In the genomic region with DNA sequence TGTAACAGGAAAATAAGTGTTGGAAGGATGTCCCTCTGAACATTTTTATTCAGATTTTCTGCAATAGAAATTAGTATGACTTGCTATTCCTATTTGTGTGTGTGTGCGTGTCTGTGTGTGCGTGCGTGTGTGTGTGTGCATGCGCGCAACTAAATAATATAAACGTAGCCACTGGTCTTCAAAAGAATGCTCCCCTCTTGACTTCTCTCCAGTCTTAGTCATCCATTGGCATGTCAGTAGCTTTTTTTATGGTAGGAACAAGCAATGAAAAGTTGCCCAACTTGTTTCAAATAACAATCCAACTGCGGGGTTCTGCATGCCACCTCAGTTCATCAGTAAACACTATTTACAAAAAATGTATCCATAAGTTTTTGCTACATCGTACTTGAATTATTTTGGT, we compare ENCODE assay signal across 18 cellular contexts.
A peak's percentile ranks its signal among the peaks of the same experiment; 100 is the strongest.
DNase-seq lines count a peak whose midpoint lies in the region; ATAC-seq, FAIRE-seq and TF ChIP-seq lines count a peak whose summit lies in the region.
"Had no signal": no experiment of that assay in that cellular context is flagged by ENCODE, and none has a peak within 500 bp of the region (broad histone marks: within the 10 kb centered on the region; RNA-seq: fewer than 3 reads in every experiment).

No MANE protein-coding gene starts in this region.

- H3K9me3 ChIP-seq in SJSA1 (replicated peaks) (no peaks in the 10 kb centered on the region), SK-N-SH (0 out of 2 replicates have a peak, but pooled peaks cover 4% of the 10 kb centered on the region)
- H3K9me3 ChIP-seq: thyroid gland had no signal

- H3K4me3 ChIP-seq in SJSA1 (no peak overlapping the region), fibroblast of the aortic adventitia (ENCODE audit: low read depth, low read length) (no peak overlapping the region), SK-N-SH (ENCODE audit: low read depth in 2 of 2, low read length in 1 of 2) (no peak overlapping the region)
- H3K4me3 ChIP-seq: thyroid gland had no signal

- no peak overlapping the region for H3K4me2 ChIP-seq in SK-N-SH
- H3K4me2 ChIP-seq: KMS-11 had no signal

- WGBS in SK-N-SH (ENCODE audit: low lambda C conversion rate) = 86% methylated on average over 8 of the region's 8 CpGs

- H4K20me1 ChIP-seq in SK-N-SH (ENCODE audit: insufficient read depth) = no peaks in the 10 kb centered on the region

- no peak for FAIRE-seq in GM12892 (lab: Jason Lieb, UNC)
- FAIRE-seq: kidney had no signal

- TF ChIP-seq CTCF in fibroblast of the aortic adventitia (IDR thresholded peaks at IDR 0.05; ENCODE audit: insufficient read depth, low read length) (no peak), SK-N-SH (IDR thresholded peaks at IDR 0.05) (no peak)

- ATAC-seq in GM18868 (IDR thresholded peaks at IDR 0.05; ENCODE audit: unreplicated experiment) = no peak
- ATAC-seq: activated T-helper 17 cell treated with anti-CD3 and anti-CD28 coated beads, Interleukin-2, amount 50 U/mL, for 72 hours; natural killer cell treated with Interleukin-12 subunit alpha and Interleukin-12 subunit beta and Interleukin-15 and Interleukin-18, amount 100 ng/mL, for 72 hours; T-cell had no signal

- H3F3A ChIP-seq in SK-N-SH (replicated peaks; ENCODE audit: insufficient read depth) = peaks cover 6% of the 10 kb centered on the region

- no peak overlapping the region; the same call in 1 of the 2 replicates for H2AFZ ChIP-seq in SK-N-SH (ENCODE audit: low read depth)

- H3K36me3 ChIP-seq in SJSA1 = no peaks in the 10 kb centered on the region
- no peaks in the 10 kb centered on the region for H3K36me3 ChIP-seq in SK-N-SH (replicated peaks in 1 of 2; ENCODE audit: control insufficient read depth in 1 of 2, insufficient read depth in 2 of 2, low read length in 1 of 2)
- H3K36me3 ChIP-seq: thyroid gland had no signal

- H3K27me3 ChIP-seq in SJSA1 (replicated peaks) = no peaks in the 10 kb centered on the region
- no peaks in the 10 kb centered on the region for H3K27me3 ChIP-seq in SK-N-SH (ENCODE audit: insufficient read depth)
- H3K27me3 ChIP-seq: thyroid gland had no signal

- POLR2A ChIA-PET in SK-N-SH (lab: Yijun Ruan, JAX) = no interaction called here

- DNase-seq in GM04504 (ENCODE audit: low read depth) (peak; percentile 37), SJSA1 (ENCODE audit: low read depth in 1 of 2, low spot score in 2 of 2) (peak; percentile 71 to 76), fibroblast of the aortic adventitia (ENCODE audit: low read depth) (peak; percentile 87), stromal cell of bone marrow (ENCODE audit: low read depth) (peak; percentile 28), SK-N-SH (no peak), GM12892 (ENCODE audit: insufficient read length) (no peak)
- DNase-seq: activated CD4-positive, alpha-beta T cell treated with anti-CD3 and anti-CD28 coated beads, Interleukin-2, amount 10 ng/mL, durations not matched to agents 7 days and 5 days; central memory CD4-positive, alpha-beta T cell; DND-41; erythroblast; kidney; NCI-H2107; T-cell; thyroid gland had no signal

- H3K4me1 ChIP-seq in SJSA1 (replicated peaks) (peaks cover 7% of the 10 kb centered on the region; the same call in 1 of the 2 replicates), SK-N-SH (ENCODE audit: control insufficient read depth in 1 of 2, insufficient read depth in 2 of 2, low read depth in 1 of 2, low read length in 1 of 2) (peaks cover 5 to 8% of the 10 kb centered on the region in 2 experiments; a peak in 3 of 4 replicates)
- H3K4me1 ChIP-seq: thyroid gland had no signal

- H3K27ac ChIP-seq in SJSA1 (no peak overlapping the region), SK-N-SH (ENCODE audit: low read depth in 2 of 2, low read length in 1 of 2) (no peak overlapping the region)
- H3K27ac ChIP-seq: KMS-11, thyroid gland had no signal

- TF ChIP-seq EP300 in SK-N-SH (IDR thresholded peaks at IDR 0.05; ENCODE audit: borderline replicate concordance in 1 of 2, low read depth in 1 of 2, low read length in 1 of 2) = no peak

- CTCF ChIA-PET in SK-N-SH (lab: Yijun Ruan, JAX) = no interaction called here

- TF ChIP-seq POLR2A in GM12892 (IDR thresholded peaks at IDR 0.05; ENCODE audit: low read depth, low read length) = no peak

- H3K9ac ChIP-seq in SK-N-SH = no peak overlapping the region
- H3K9ac ChIP-seq: KMS-11 had no signal

- no peaks in the 10 kb centered on the region for H3K9me2 ChIP-seq in SK-N-SH

- H3K79me2 ChIP-seq in SK-N-SH (ENCODE audit: insufficient read depth) = no peaks in the 10 kb centered on the region

- no peak for TF ChIP-seq RAD21 in SK-N-SH (IDR thresholded peaks at IDR 0.05; ENCODE audit: low read length)

TF ChIP-seq in SK-N-SH, 30 proteins besides CTCF, POLR2A, EP300 and RAD21:
- TF ChIP-seq FOSL2 (IDR thresholded peaks at IDR 0.05; ENCODE audit: borderline replicate concordance, low read depth) (no peak), NFIC (IDR thresholded peaks at IDR 0.05; ENCODE audit: borderline replicate concordance) (no peak), FOXJ3 (CRISPR knock-in tag; IDR thresholded peaks at IDR 0.05) (no peak)

Comparison
In these comparisons a context has a peak if more than half of its experiments do, and no peak if none do; other contexts are left out.
1. DNase-seq: peak in GM04504 (single experiment), SJSA1 (2 of 2), fibroblast of the aortic adventitia (single experiment) and stromal cell of bone marrow (single experiment); none in SK-N-SH (single experiment) and GM12892 (single experiment).